ENCODE assay signal across 18 cellular contexts in genomic region chr4:9924750-9925149, GRCh38.
DNase-seq lines count a peak whose midpoint lies in the region; ATAC-seq and TF ChIP-seq lines count a peak whose summit lies in the region.
"Had no signal": no experiment of that assay in that cellular context is flagged by ENCODE, and none has a peak within 500 bp of the region (broad histone marks: within the 10 kb centered on the region; RNA-seq: fewer than 3 reads in every experiment).

No MANE protein-coding gene starts in this region.

- peak; percentile 4 for DNase-seq in BJ (ENCODE audit: low read depth)
- DNase-seq in HCT116 (ENCODE audit: low read depth, low spot score), result no peak
- peak; percentile 62 for DNase-seq in glomerular visceral epithelial cell (ENCODE audit: extremely low spot score)
- DNase-seq in lower leg skin (ENCODE audit: low spot score in 2 of 2), result no peak
- DNase-seq in immature natural killer cell, result no peak
- no peak for DNase-seq in cerebellar cortex (ENCODE audit: low spot score)
- DNase-seq: activated CD4-positive, alpha-beta T cell treated with anti-CD3 and anti-CD28 coated beads, Interleukin-2, amount 50 U/mL, for 4 hours; activated gamma-delta T cell; BE2C; central memory CD4-positive, alpha-beta T cell; GOT3; KG1; NK-92 treated with Interleukin-12 subunit alpha and Interleukin-12 subunit beta, amount 100 ng/mL, for 24 hours; stimulated activated CD8-positive, alpha-beta memory T cell treated with anti-CD3 and anti-CD28 coated beads, Interleukin-4, amount 100 ng/mL, for 48 hours; T-helper 1 cell had no signal

- CTCF ChIA-PET in BJ (lab: Yijun Ruan, JAX), result no interaction called here
- CTCF ChIA-PET in HCT116 (lab: Charles Lee), result no interaction called here

- no peaks in the 10 kb centered on the region for H3K9me2 ChIP-seq in HCT116 (ENCODE audit: insufficient read depth)

- no peak for TF ChIP-seq RAD21 in HCT116 (IDR thresholded peaks at IDR 0.05; ENCODE audit: low read depth)

- H3K27me3 Mint-ChIP-seq in immature natural killer cell (ENCODE audit: low read depth in 3 of 3), result peaks cover 0 to 13% (median 2%) of the 10 kb centered on the region in 3 donors

- H4K20me1 ChIP-seq in HCT116 (ENCODE audit: insufficient read depth) (no peaks in the 10 kb centered on the region), OCI-LY3 (ENCODE audit: insufficient read depth, low read length) (no peaks in the 10 kb centered on the region)

- peak overlapping the region in 1 of 6 donors; percentile 20 for H3K27ac Mint-ChIP-seq in immature natural killer cell
- H3K27ac Mint-ChIP-seq: nephron had no signal

- H3K36me3 Mint-ChIP-seq in immature natural killer cell, result no peaks in the 10 kb centered on the region

- WGBS in lower leg skin, 2 donors, result 29 to 34% methylated on average over 4 of the region's 4 CpGs

- TF ChIP-seq CTCF in BJ (IDR thresholded peaks at IDR 0.05; ENCODE audit: insufficient read depth, low read depth, low read length), result no peak
- no peak for TF ChIP-seq CTCF in HCT116 (IDR thresholded peaks at IDR 0.05 in 2 of 3, conservative IDR thresholded peaks at IDR 0.05 in 1 of 3; ENCODE audit: borderline replicate concordance in 1 of 3, insufficient read depth in 1 of 3, low read depth in 2 of 3, low read length in 2 of 3)
- TF ChIP-seq CTCF in OCI-LY3 (IDR thresholded peaks at IDR 0.05; ENCODE audit: low read depth, low read length), result no peak
- no peak for TF ChIP-seq CTCF in lower leg skin (IDR thresholded peaks at IDR 0.05)

- TF ChIP-seq POLR2A in HCT116 (IDR thresholded peaks at IDR 0.05; ENCODE audit: borderline replicate concordance, extremely low read depth, insufficient read depth, insufficient read length) (no peak), lower leg skin (IDR thresholded peaks at IDR 0.05) (no peak)

- POLR2A ChIA-PET in BJ (lab: Charles Lee), result no interaction called here
- POLR2A ChIA-PET in HCT116 (lab: Charles Lee), result no interaction called here

- H3K9ac ChIP-seq in HCT116 (ENCODE audit: low read length) (no peak overlapping the region), OCI-LY3 (ENCODE audit: low read length) (no peak overlapping the region)

- H3K9me3 Mint-ChIP-seq in immature natural killer cell, result no peaks in the 10 kb centered on the region
- H3K9me3 Mint-ChIP-seq: nephron had no signal

- H3K79me2 ChIP-seq in HCT116 (ENCODE audit: insufficient read depth, low read length), result no peaks in the 10 kb centered on the region
- H3K79me2 ChIP-seq in OCI-LY3 (ENCODE audit: low read length), result no peaks in the 10 kb centered on the region

- RAD21 ChIA-PET in HCT116 (lab: Charles Lee; ENCODE audit: low non-redundant PET in 1 of 2, low total read pairs in 2 of 2, uncharacterized antibody in 2 of 2, unreplicated experiment in 2 of 2), result no interaction called here

- H3K36me3 ChIP-seq in BJ (ENCODE audit: control insufficient read depth, insufficient read depth, low read length) (no peaks in the 10 kb centered on the region), HCT116 (ENCODE audit: control insufficient read depth in 1 of 2, insufficient read depth in 2 of 2, low read length in 2 of 2) (no peaks in the 10 kb centered on the region), OCI-LY3 (replicated peaks; ENCODE audit: low read depth, low read length) (no peaks in the 10 kb centered on the region)
- H3K36me3 ChIP-seq: BE2C had no signal

- H3K4me2 ChIP-seq in HCT116 (ENCODE audit: low read length) (no peak overlapping the region), OCI-LY3 (ENCODE audit: low read length) (no peak overlapping the region)

- H3K4me1 Mint-ChIP-seq in immature natural killer cell, result no peaks in the 10 kb centered on the region

- H3K9me3 ChIP-seq in HCT116 (ENCODE audit: control insufficient read depth in 1 of 2, insufficient read depth in 1 of 2, low read depth in 1 of 2, low read length in 2 of 2), result no peaks in the 10 kb centered on the region
- H3K9me3 ChIP-seq in OCI-LY3 (ENCODE audit: insufficient read depth, low read length), result no peaks in the 10 kb centered on the region
- H3K9me3 ChIP-seq: BE2C had no signal

- no peak overlapping the region for H3K27ac ChIP-seq in HCT116 (ENCODE audit: low read depth, low read length)
- H3K27ac ChIP-seq in OCI-LY3 (ENCODE audit: low read length), result no peak overlapping the region

- H3K4me3 ChIP-seq in BJ (ENCODE audit: low read depth, low read length), result no peak overlapping the region
- H3K4me3 ChIP-seq in HCT116 (replicated peaks in 1 of 2; ENCODE audit: low read depth in 1 of 2, low read length in 2 of 2), result no peak overlapping the region
- H3K4me3 ChIP-seq in OCI-LY3 (ENCODE audit: low read length), result no peak overlapping the region
- no peak overlapping the region for H3K4me3 ChIP-seq in lower leg skin (ENCODE audit: low read depth, poor library complexity, severe bottlenecking)

- intact Hi-C loops in HCT116 (cut with micrococcal nuclease), result no loop called here
- intact Hi-C loops in lower leg skin (cut with DNase I; ENCODE audit: low total_unique reads), result no loop called here

- H3K4me3 Mint-ChIP-seq in immature natural killer cell, result no peak overlapping the region
- H3K4me3 Mint-ChIP-seq: nephron had no signal

- ATAC-seq in HCT116 (peak; percentile 72), HG03520 (IDR thresholded peaks at IDR 0.05; ENCODE audit: unreplicated experiment) (no peak)

- no peaks in the 10 kb centered on the region for H3K27me3 ChIP-seq in BJ (ENCODE audit: control insufficient read depth, insufficient read depth, low read length)
- H3K27me3 ChIP-seq in HCT116 (ENCODE audit: insufficient read depth, low read length), result no peaks in the 10 kb centered on the region
- no peaks in the 10 kb centered on the region for H3K27me3 ChIP-seq in OCI-LY3 (ENCODE audit: low read depth, low read length)
- H3K27me3 ChIP-seq: BE2C had no signal

- BruUV-seq in HCT116 (replicated peaks; lab: Mats Ljungman, UMichigan), result no TSS peak

- no peak overlapping the region for H2AFZ ChIP-seq in HCT116 (ENCODE audit: low read depth, low read length, poor library complexity, severe bottlenecking)
- peak overlapping the region; percentile 40; the same call in 1 of the 2 replicates for H2AFZ ChIP-seq in OCI-LY3 (ENCODE audit: low read depth, low read length)

- peaks cover 0 to 5% of the 10 kb centered on the region in 2 experiments; a peak in 1 of 4 replicates for H3K4me1 ChIP-seq in HCT116 (ENCODE audit: control insufficient read depth in 1 of 2, insufficient read depth in 2 of 2, low read length in 2 of 2)
- H3K4me1 ChIP-seq in OCI-LY3 (ENCODE audit: low read length), result peaks cover 23% of the 10 kb centered on the region
- H3K4me1 ChIP-seq: BE2C had no signal

TF ChIP-seq in HCT116, 20 proteins besides CTCF, POLR2A, EP300 and RAD21:
- no peak for TF ChIP-seq ZFX (IDR thresholded peaks at IDR 0.05)
- no peak for TF ChIP-seq MAX (IDR thresholded peaks at IDR 0.05)
- no peak for TF ChIP-seq YY1 (IDR thresholded peaks at IDR 0.05; ENCODE audit: extremely low read depth, insufficient replicate concordance, low read depth, low read length)
- no peak for TF ChIP-seq ELF1 (IDR thresholded peaks at IDR 0.05; ENCODE audit: borderline replicate concordance, low read depth)
- TF ChIP-seq EZH2 (IDR thresholded peaks at IDR 0.05), result no peak
- no peak for TF ChIP-seq SP1 (IDR thresholded peaks at IDR 0.05; ENCODE audit: low read depth)

Comparison
In these comparisons a context has a peak if more than half of its experiments do, and no peak if none do; other contexts are left out.
1. DNase-seq: peak in BJ (single experiment) and glomerular visceral epithelial cell (single experiment); none in HCT116 (single experiment), lower leg skin (0 of 2), immature natural killer cell (0 of 3) and cerebellar cortex (single experiment).